Comparison of ENCODE assay signal across 25 cellular contexts in the genomic region with DNA sequence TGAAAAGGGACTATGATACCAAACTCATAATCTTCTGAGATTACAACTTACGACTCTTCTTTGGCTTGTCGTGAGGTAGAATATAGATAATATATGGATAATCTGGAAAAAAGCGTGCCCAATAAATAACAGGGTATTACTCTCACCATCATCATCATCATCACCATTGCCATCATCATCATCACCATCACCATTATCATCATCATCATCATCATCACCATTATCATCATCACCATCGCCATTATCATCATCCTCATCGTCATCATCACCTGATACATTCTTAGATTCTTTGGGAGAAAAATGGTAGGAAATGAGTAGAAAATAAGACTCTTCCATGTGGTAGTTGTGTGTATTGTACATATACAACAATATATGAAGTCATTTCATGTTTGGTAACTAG.
DNase-seq lines count a peak whose midpoint lies in the region; FAIRE-seq and TF ChIP-seq lines count a peak whose summit lies in the region.
"Had no signal": no experiment of that assay in that cellular context is flagged by ENCODE, and none has a peak within 500 bp of the region (broad histone marks: within the 10 kb centered on the region; RNA-seq: fewer than 3 reads in every experiment).

No MANE protein-coding gene starts in this region.

- peak overlapping the region; percentile 60 for H3K56ac ChIP-seq in H1 (replicated peaks; ENCODE audit: insufficient read length, low read depth, low read length)

- no peak overlapping the region for H2AK5ac ChIP-seq in H1 (ENCODE audit: low read depth, low read length)

- peaks cover 2% of the 10 kb centered on the region for H3K4me1 Mint-ChIP-seq in T-helper 2 cell treated with Interferon-gamma antibody and Interleukin-4, amounts not matched to agents 5 μg/mL and 100 μg/mL, for 36 hours (ENCODE audit: low read depth)
- H3K4me1 Mint-ChIP-seq: CD14-positive monocyte; CD4-positive, alpha-beta memory T cell; CD4-positive, CD25-positive, alpha-beta regulatory T cell; CD8-positive, alpha-beta memory T cell had no signal

- H3K36me3 ChIP-seq in H1 (ENCODE audit: control insufficient read depth in 2 of 4, insufficient read depth in 4 of 4, low read length in 3 of 4) (no peaks in the 10 kb centered on the region), spleen (no peaks in the 10 kb centered on the region)

- POLR2A ChIA-PET in HEK293T (lab: Yijun Ruan, JAX) (no interaction called here), H1 (lab: Charles Lee; ENCODE audit: partially characterized antibody) (no interaction called here)

- H3K27me3 ChIP-seq in H1 (replicated peaks in 1 of 4; ENCODE audit: control insufficient read depth in 3 of 4, extremely low read depth in 1 of 4, insufficient read depth in 3 of 4, low read length in 3 of 4) (no peaks in the 10 kb centered on the region), spleen (replicated peaks in 1 of 7) (no peaks in the 10 kb centered on the region)
- H3K27me3 ChIP-seq: BE2C, BLaER1 had no signal

- H3K4me2 ChIP-seq in H1 (ENCODE audit: insufficient read depth in 1 of 2, low read depth in 2 of 2, low read length in 2 of 2), result no peak overlapping the region
- H3K4me2 ChIP-seq: BLaER1 had no signal

- H2BK20ac ChIP-seq in H1 (ENCODE audit: low read length), result no peak overlapping the region

- H2BK12ac ChIP-seq in H1 (ENCODE audit: low read depth, low read length), result no peak overlapping the region

- H3K9ac ChIP-seq in H1 (replicated peaks in 1 of 4; ENCODE audit: extremely low read depth in 1 of 4, low read depth in 3 of 4, low read length in 3 of 4), result no peak overlapping the region
- H3K9ac ChIP-seq: BLaER1 had no signal

- H3K18ac ChIP-seq in H1 (ENCODE audit: extremely low read depth, low read length), result no peak overlapping the region

- H2AFZ ChIP-seq in H1 (ENCODE audit: low read length), result no peak overlapping the region

- DNase-seq in D721Med (ENCODE audit: insufficient read length, low spot score) (no peak), H54 (ENCODE audit: insufficient read length, low spot score) (no peak), HEK293T (ENCODE audit: extremely low spot score) (no peak), H1 (ENCODE audit: low read depth in 1 of 2, low spot score in 2 of 2) (no peak), cortex of kidney (lab: John Stamatoyannopoulos, UW) (no peak), spleen (no peak)
- DNase-seq in activated CD4-positive, alpha-beta T cell treated with anti-CD3 and anti-CD28 coated beads for 48 hours, result no peak
- no peak for DNase-seq in T-helper 2 cell treated with Interferon-gamma antibody and Interleukin-4, amounts not matched to agents 5 μg/mL and 100 μg/mL, for 36 hours (ENCODE audit: low spot score)
- DNase-seq: 8988T; ACHN; BE2C; C1 segment of cervical spinal cord; CD4-positive, alpha-beta memory T cell; CD4-positive, CD25-positive, alpha-beta regulatory T cell; CD8-positive, alpha-beta memory T cell; COR-L47; DMS79 treated with DMSO at 0.1 percent for 48 hours; GF-D8 had no signal

- H4K20me1 ChIP-seq in H1 (replicated peaks in 1 of 2; ENCODE audit: control insufficient read depth in 1 of 2, insufficient read depth in 2 of 2, low read length in 2 of 2), result no peaks in the 10 kb centered on the region
- H4K20me1 ChIP-seq: BLaER1 had no signal

- TF ChIP-seq EP300 in H1 (IDR thresholded peaks at IDR 0.05; ENCODE audit: borderline replicate concordance in 1 of 2, low read depth in 2 of 2, low read length in 2 of 2), result no peak

- H3K27me3 Mint-ChIP-seq in T-helper 2 cell treated with Interferon-gamma antibody and Interleukin-4, amounts not matched to agents 5 μg/mL and 100 μg/mL, for 36 hours (ENCODE audit: low read depth), result no peaks in the 10 kb centered on the region
- H3K27me3 Mint-ChIP-seq: CD4-positive, alpha-beta memory T cell; CD4-positive, CD25-positive, alpha-beta regulatory T cell; CD8-positive, alpha-beta memory T cell had no signal

- FAIRE-seq in D721Med (lab: Jason Lieb, UNC) (peak; percentile 90), H54 (lab: Jason Lieb, UNC) (peak; percentile 6), H1 (lab: Jason Lieb, UNC) (no peak)
- FAIRE-seq: A204.1, G401.6, GM12891, GM18507, GM19239 had no signal

- 93% methylated on average over 5 of the region's 5 CpGs; no CpG with 5 or more reads in 1 of the 2 experiments for WGBS in H1 (ENCODE audit: extremely low coverage in 1 of 2, insufficient coverage in 1 of 2, insufficient read length in 1 of 2, insufficient replicate concordance in 2 of 2, low coverage in 1 of 2, low lambda C conversion rate in 2 of 2, missing lambda C conversion rate in 1 of 2), 2 experiments
- WGBS in spleen, 5 donors, result 92 to 95% (median 93%) methylated on average over 5 of the region's 5 CpGs

- H3K9me3 ChIP-seq in H1 (ENCODE audit: insufficient read depth in 2 of 2, low read depth in 1 of 2, low read length in 1 of 2) (no peaks in the 10 kb centered on the region), spleen (no peaks in the 10 kb centered on the region)
- H3K9me3 ChIP-seq: BE2C, BLaER1 had no signal

- no peak for TF ChIP-seq POLR2A in H54 (IDR thresholded peaks at IDR 0.05; ENCODE audit: low read depth, low read length)
- no peak for TF ChIP-seq POLR2A in H1 (IDR thresholded peaks at IDR 0.05; ENCODE audit: control extremely low read depth in 1 of 2, low read depth in 2 of 2, low read length in 2 of 2)
- no peak for TF ChIP-seq POLR2A in spleen (IDR thresholded peaks at IDR 0.05)

- no peak overlapping the region for H2BK15ac ChIP-seq in H1 (ENCODE audit: low read length)

- no peak overlapping the region for H4K8ac ChIP-seq in H1 (ENCODE audit: extremely low read depth, insufficient read depth, low read length)

- H3K4ac ChIP-seq in H1 (replicated peaks; ENCODE audit: insufficient read length, low read depth, low read length), result no peak overlapping the region

- no peak overlapping the region for H4K91ac ChIP-seq in H1 (replicated peaks; ENCODE audit: insufficient read length, low read length)

- peaks cover 2% of the 10 kb centered on the region; the same call in 1 of the 2 replicates for H3K23me2 ChIP-seq in H1 (ENCODE audit: low read depth, low read length)

- no peak for TF ChIP-seq CTCF in D721Med (IDR thresholded peaks at IDR 0.05; ENCODE audit: insufficient read depth, missing control alignments)
- TF ChIP-seq CTCF in H1 (IDR thresholded peaks at IDR 0.05; ENCODE audit: control extremely low read depth in 1 of 3, insufficient read depth in 1 of 3, low read depth in 1 of 3, low read length in 3 of 3), result no peak
- no peak for TF ChIP-seq CTCF in spleen (IDR thresholded peaks at IDR 0.05 in 8 of 11, conservative IDR thresholded peaks at IDR 0.05 in 3 of 11)

- no peaks in the 10 kb centered on the region for H3K79me1 ChIP-seq in H1 (ENCODE audit: low read depth, low read length)

- H3K27ac Mint-ChIP-seq in T-helper 2 cell treated with Interferon-gamma antibody and Interleukin-4, amounts not matched to agents 5 μg/mL and 100 μg/mL, for 36 hours, result no peak overlapping the region
- H3K27ac Mint-ChIP-seq: CD14-positive monocyte; CD4-positive, alpha-beta memory T cell; CD4-positive, CD25-positive, alpha-beta regulatory T cell; CD8-positive, alpha-beta memory T cell had no signal

- H3K4me1 ChIP-seq in H1 (replicated peaks in 1 of 4; ENCODE audit: control insufficient read depth in 3 of 4, insufficient read depth in 4 of 4, low read length in 3 of 4) (no peaks in the 10 kb centered on the region), spleen (no peaks in the 10 kb centered on the region)
- H3K4me1 ChIP-seq: BE2C, BLaER1 had no signal

- no peaks in the 10 kb centered on the region for H3K79me2 ChIP-seq in H1 (ENCODE audit: control insufficient read depth in 1 of 2, insufficient read depth in 2 of 2, low read length in 2 of 2)

- no peak overlapping the region for H3K23ac ChIP-seq in H1 (ENCODE audit: insufficient read length)

- no peak overlapping the region for H4K5ac ChIP-seq in H1 (ENCODE audit: insufficient read length, low read depth, low read length)

- no peak overlapping the region for H3K14ac ChIP-seq in H1 (ENCODE audit: insufficient read length)

- CTCF ChIA-PET in HEK293T (lab: Yijun Ruan, JAX), result no interaction called here
- CTCF ChIA-PET in H1 (lab: Charles Lee; ENCODE audit: partially characterized antibody), result interaction anchor here (0.7 to 1.6 kb wide), 3 partner anchors 220 to 250 kb away, joined by 3 to 6 read pairs (median 4); no protein-coding TSS in a partner anchor

- no peak overlapping the region for H2BK120ac ChIP-seq in H1 (replicated peaks; ENCODE audit: low read depth, low read length)

- H3K36me3 Mint-ChIP-seq in T-helper 2 cell treated with Interferon-gamma antibody and Interleukin-4, amounts not matched to agents 5 μg/mL and 100 μg/mL, for 36 hours (ENCODE audit: low read depth), result no peaks in the 10 kb centered on the region
- H3K36me3 Mint-ChIP-seq: CD14-positive monocyte; CD4-positive, alpha-beta memory T cell; CD4-positive, CD25-positive, alpha-beta regulatory T cell; CD8-positive, alpha-beta memory T cell had no signal

- intact Hi-C loops in spleen (cut with DNase I; ENCODE audit: low total_unique reads), result no loop called here

- no peak overlapping the region for H3K4me3 Mint-ChIP-seq in T-helper 2 cell treated with Interferon-gamma antibody and Interleukin-4, amounts not matched to agents 5 μg/mL and 100 μg/mL, for 36 hours
- H3K4me3 Mint-ChIP-seq: CD14-positive monocyte; CD4-positive, alpha-beta memory T cell; CD4-positive, CD25-positive, alpha-beta regulatory T cell; CD8-positive, alpha-beta memory T cell had no signal

- H3K4me3 ChIP-seq in H1 (ENCODE audit: extremely low read depth in 1 of 4, insufficient read depth in 2 of 4, low read depth in 3 of 4, low read length in 4 of 4) (no peak overlapping the region), spleen (no peak overlapping the region)
- H3K4me3 ChIP-seq: BLaER1 had no signal

- H3K27ac ChIP-seq in H1 (ENCODE audit: low read depth, low read length) (no peak overlapping the region), spleen (no peak overlapping the region)
- H3K27ac ChIP-seq: BLaER1 had no signal

- peaks cover 7% of the 10 kb centered on the region for H3K9me3 Mint-ChIP-seq in T-helper 2 cell treated with Interferon-gamma antibody and Interleukin-4, amounts not matched to agents 5 μg/mL and 100 μg/mL, for 36 hours

- H2BK5ac ChIP-seq in H1 (ENCODE audit: low read depth, low read length), result no peak overlapping the region

- TF ChIP-seq RAD21 in H1 (IDR thresholded peaks at IDR 0.05 in 1 of 2, conservative IDR thresholded peaks at IDR 0.05 in 1 of 2; ENCODE audit: low read depth in 2 of 2, low read length in 2 of 2), result no peak

TF ChIP-seq in HEK293T, 16 proteins besides CTCF, POLR2A, EP300 and RAD21:
- TF ChIP-seq CTBP1 (IDR thresholded peaks at IDR 0.05; ENCODE audit: borderline replicate concordance), result 0 out of 2 replicates have a peak, but pooled peaks have one; percentile 23
- no peak for TF ChIP-seq BHLHE40 (IDR thresholded peaks at IDR 0.05; ENCODE audit: borderline replicate concordance)

TF ChIP-seq in H1, 55 proteins besides CTCF, POLR2A, EP300 and RAD21 (continues in another document):
- TF ChIP-seq, protein P1, sequence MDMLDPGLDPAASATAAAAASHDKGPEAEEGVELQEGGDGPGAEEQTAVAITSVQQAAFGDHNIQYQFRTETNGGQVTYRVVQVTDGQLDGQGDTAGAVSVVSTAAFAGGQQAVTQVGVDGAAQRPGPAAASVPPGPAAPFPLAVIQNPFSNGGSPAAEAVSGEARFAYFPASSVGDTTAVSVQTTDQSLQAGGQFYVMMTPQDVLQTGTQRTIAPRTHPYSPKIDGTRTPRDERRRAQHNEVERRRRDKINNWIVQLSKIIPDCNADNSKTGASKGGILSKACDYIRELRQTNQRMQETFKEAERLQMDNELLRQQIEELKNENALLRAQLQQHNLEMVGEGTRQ (IDR thresholded peaks at IDR 0.05; ENCODE audit: low read length), result no peak
